11 cellular contexts compared by ENCODE assay signal in the genomic region with DNA sequence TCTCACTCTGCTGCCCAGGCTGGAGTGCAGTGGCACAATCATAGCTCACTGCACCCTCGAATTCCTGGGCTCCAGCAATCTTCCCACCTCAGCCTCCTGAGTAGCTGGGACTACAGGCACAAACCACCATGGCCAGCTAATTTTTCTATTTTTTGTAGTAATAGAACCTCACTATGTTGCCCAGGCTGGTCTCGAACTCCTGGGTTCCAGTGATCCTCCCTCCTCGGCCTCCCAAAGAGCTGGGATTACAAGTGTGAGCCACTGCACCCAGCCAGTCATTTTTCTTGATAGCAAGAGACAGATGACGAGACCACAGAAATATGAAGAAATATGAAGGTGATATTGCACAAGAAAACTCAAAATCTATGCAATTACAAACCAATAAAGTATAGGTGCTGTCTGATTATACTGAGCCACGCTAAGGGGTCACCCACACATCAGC. TPM values are rescaled to one million over a fixed set of nuclear protein-coding genes. Genes with fewer than 3 reads are reported as not detected.
"Had no signal": no experiment of that assay in that cellular context is flagged by ENCODE, and none has a peak within 500 bp of the region (broad histone marks: within the 10 kb centered on the region; RNA-seq: fewer than 3 reads in every experiment).

No MANE protein-coding gene starts in this region.

RNA-seq across cellular contexts. Expression of a gene that starts 31.8 kb away (rescaled TPM):
- total RNA-seq: activated CD4-positive, alpha-beta memory T cell treated with anti-CD3 and anti-CD28 coated beads, Interleukin-2, amount 10 ng/mL, durations not matched to agents 7 days and 5 days; activated CD4-positive, alpha-beta T cell treated with anti-CD3 and anti-CD28 coated beads for 36 hours; activated CD8-positive, alpha-beta memory T cell treated with anti-CD3 and anti-CD28 coated beads for 36 hours; activated naive CD4-positive, alpha-beta T cell treated with anti-CD3 and anti-CD28 coated beads for 36 hours; activated T-helper 17 cell treated with anti-CD3 and anti-CD28 coated beads, Interleukin-2, amount 50 U/mL, for 72 hours; cardiac muscle cell; OCI-LY7; Right ventricle myocardium inferior; SJCRH30; T-helper 2 cell treated with Interferon-gamma antibody and Interleukin-4, amounts not matched to agents 100 ng/mL and 5 ng/mL, for 36 hours had no signal
- polyA plus RNA-seq: SK-N-SH had no signal
